1 cellular context compared by ENCODE assay signal in genomic region chr7:123535517-123535916, GRCh38.
TF ChIP-seq lines count a peak whose summit lies in the region.

No MANE protein-coding gene starts in this region.

TF ChIP-seq in GM12878, 131 proteins besides CTCF, POLR2A, EP300 and RAD21:
- TF ChIP-seq ELK1 (IDR thresholded peaks at IDR 0.05; ENCODE audit: low read depth, low read length), result no peak
- TF ChIP-seq ZNF687 (IDR thresholded peaks at IDR 0.05), result no peak
- TF ChIP-seq NR2F1 (conservative IDR thresholded peaks at IDR 0.05), result no peak
- TF ChIP-seq SUZ12 (IDR thresholded peaks at IDR 0.05; ENCODE audit: unreplicated experiment), result no peak
- no peak for TF ChIP-seq CREM (IDR thresholded peaks at IDR 0.05; ENCODE audit: low read depth)
- TF ChIP-seq USF2 (IDR thresholded peaks at IDR 0.05; ENCODE audit: borderline replicate concordance, low read depth, low read length), result no peak
TF ChIP-seq in GM12878: peak in this region for 0.
